In the genomic region with DNA sequence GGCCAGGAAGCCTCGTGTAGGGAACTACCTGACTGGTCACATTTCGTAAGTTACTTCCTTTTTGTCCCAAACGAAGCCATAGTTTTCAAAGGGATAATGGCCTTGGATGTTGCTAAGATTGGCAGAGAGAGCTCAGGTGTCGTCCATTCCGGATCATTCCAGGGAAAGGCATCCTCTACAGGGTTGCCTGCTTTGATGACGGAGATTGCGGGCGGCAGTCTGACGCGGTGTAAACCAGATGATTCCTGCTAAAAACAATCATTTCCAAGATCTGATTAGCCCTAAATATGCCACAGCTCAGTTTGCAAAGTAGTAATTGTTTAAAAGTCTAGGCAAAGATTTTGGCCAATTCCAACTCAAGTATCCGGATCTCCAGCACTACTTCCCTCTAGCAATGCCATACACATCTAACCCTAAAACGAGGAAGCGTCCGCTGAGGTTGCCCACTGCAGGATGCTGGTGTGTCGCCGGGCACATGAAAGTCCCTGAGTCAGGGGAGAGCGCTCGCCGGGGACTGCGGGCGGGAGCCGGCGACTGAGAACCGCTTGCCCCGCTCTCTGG, we compare ENCODE assay signal across 8 cellular contexts. TPM values are rescaled to one million over a fixed set of nuclear protein-coding genes. Genes with fewer than 3 reads are reported as not detected.
DNase-seq lines count a peak whose midpoint lies in the region; ATAC-seq and TF ChIP-seq lines count a peak whose summit lies in the region.

No MANE protein-coding gene starts in this region.

- no peak for DNase-seq in activated CD4-positive, alpha-beta T cell treated with anti-CD3 and anti-CD28 coated beads for 36 hours
- DNase-seq in activated CD4-positive, alpha-beta T cell treated with anti-CD3 and anti-CD28 coated beads for 48 hours: no peak
- DNase-seq in NCI-H748 treated with DMSO at 0.1 percent for 48 hours (lab: John Stamatoyannopoulos, UW) (peak; percentile 69), dorsolateral prefrontal cortex (peak in 2 of 10 donors; percentile 45 to 49), natural killer cell (no peak), NCI-H526 treated with DMSO at 0.1 percent for 48 hours (lab: John Stamatoyannopoulos, UW) (no peak)

- peak overlapping the region; percentile 98 for H3K4me3 Mint-ChIP-seq in activated CD4-positive, alpha-beta T cell treated with anti-CD3 and anti-CD28 coated beads for 36 hours
- H3K4me3 Mint-ChIP-seq in natural killer cell: peak overlapping the region; percentile 94

- TF ChIP-seq CTCF in dorsolateral prefrontal cortex (IDR thresholded peaks at IDR 0.05 in 54 of 56, conservative IDR thresholded peaks at IDR 0.05 in 2 of 56; ENCODE audit: low read depth in 1 of 56, partially characterized antibody in 56 of 56): no peak
- no peak for TF ChIP-seq CTCF in natural killer cell (IDR thresholded peaks at IDR 0.05)

- H3K4me1 Mint-ChIP-seq in activated CD4-positive, alpha-beta T cell treated with anti-CD3 and anti-CD28 coated beads for 36 hours: peaks cover 63% of the 10 kb centered on the region
- H3K4me1 Mint-ChIP-seq in natural killer cell: peaks cover 27% of the 10 kb centered on the region in 2 donors

- H3K9me3 Mint-ChIP-seq in activated CD4-positive, alpha-beta T cell treated with anti-CD3 and anti-CD28 coated beads for 36 hours (ENCODE audit: low read depth): no peaks in the 10 kb centered on the region
- H3K9me3 Mint-ChIP-seq in natural killer cell: no peaks in the 10 kb centered on the region

- peak overlapping the region; percentile 52 to 95 (median 78) for H3K4me3 ChIP-seq in dorsolateral prefrontal cortex

- ATAC-seq in activated CD4-positive, alpha-beta T cell treated with anti-CD3 and anti-CD28 coated beads for 36 hours: no peak
- ATAC-seq in natural killer cell (peak in 2 of 3 donors; percentile 41 to 47), GM19324 (IDR thresholded peaks at IDR 0.05; ENCODE audit: low FRiP score, unreplicated experiment) (no peak), HG02884 (IDR thresholded peaks at IDR 0.05; ENCODE audit: unreplicated experiment) (no peak)

- intact Hi-C loops in activated CD4-positive, alpha-beta T cell treated with anti-CD3 and anti-CD28 coated beads for 36 hours (cut with DNase I, micrococcal nuclease): loop anchor here (1.0 to 10.0 kb wide), 10 partner anchors 18 to 1234 kb away; a partner anchor contains a TSS
- intact Hi-C loops in dorsolateral prefrontal cortex (cut with DNase I) (no loop called here), natural killer cell (cut with micrococcal nuclease) (loop anchor here (1.0 to 5.0 kb wide), 3 partner anchors 47 to 92 kb away; no protein-coding TSS in a partner anchor)

- H3K27me3 Mint-ChIP-seq in activated CD4-positive, alpha-beta T cell treated with anti-CD3 and anti-CD28 coated beads for 36 hours: no peaks in the 10 kb centered on the region
- no peaks in the 10 kb centered on the region for H3K27me3 Mint-ChIP-seq in natural killer cell (ENCODE audit: low read depth in 2 of 2)

- H3K27ac ChIP-seq in dorsolateral prefrontal cortex: peak overlapping the region in 41 of 59 donors; percentile 5 to 93 (median 66)

- CTCF ChIA-PET in activated CD4-positive, alpha-beta T cell treated with anti-CD3 and anti-CD28 coated beads for 36 hours (lab: Charles Lee): interaction anchor here (0.6 to 2.7 kb wide), 5 partner anchors 11 to 141 kb away, joined by 3 to 12 read pairs (median 4); no protein-coding TSS in a partner anchor

- POLR2A ChIA-PET in activated CD4-positive, alpha-beta T cell treated with anti-CD3 and anti-CD28 coated beads for 36 hours (lab: Charles Lee): interaction anchor here (0.6 to 1.4 kb wide), 8 partner anchors 11 to 126 kb away, joined by 3 to 8 read pairs (median 4); no protein-coding TSS in a partner anchor

- H3K36me3 Mint-ChIP-seq in activated CD4-positive, alpha-beta T cell treated with anti-CD3 and anti-CD28 coated beads for 36 hours (ENCODE audit: low read depth): peaks cover 13% of the 10 kb centered on the region
- no peaks in the 10 kb centered on the region for H3K36me3 Mint-ChIP-seq in natural killer cell

- peak overlapping the region; percentile 81 for H3K27ac Mint-ChIP-seq in activated CD4-positive, alpha-beta T cell treated with anti-CD3 and anti-CD28 coated beads for 36 hours
- H3K27ac Mint-ChIP-seq in natural killer cell: peak overlapping the region; percentile 88 to 94

- H3K27me3 ChIP-seq in dorsolateral prefrontal cortex: no peaks in the 10 kb centered on the region

RNA-seq across cellular contexts. Expression of a gene that starts 0.6 kb away (rescaled TPM):
- 10 to 100 TPM; 39.3 to 40.5 TPM for total RNA-seq in activated CD4-positive, alpha-beta T cell treated with anti-CD3 and anti-CD28 coated beads for 36 hours
- total RNA-seq in dorsolateral prefrontal cortex (10 to 100 TPM in 119 of 120 experiments, 1 to 10 TPM in 1; 9.9 to 32.5 (median 19.8) TPM), natural killer cell (10 to 100 TPM; 49.8 to 55.8 (median 54.5) TPM)

RNA-seq across cellular contexts. Expression of a gene that starts 41.8 kb away (rescaled TPM):
- 1 to 10 TPM; 1.3 to 1.6 TPM for total RNA-seq in activated CD4-positive, alpha-beta T cell treated with anti-CD3 and anti-CD28 coated beads for 36 hours
- total RNA-seq in dorsolateral prefrontal cortex (1 to 10 TPM in 1 of 120 experiments, under 1 TPM in 53, not detected in 66; 0.03 to 1.1 (median 0.16) TPM), natural killer cell (under 1 TPM in 2 of 3 donors, not detected in 1; 0.09 to 0.75 TPM)

Comparison
In these comparisons a context has a peak if more than half of its experiments do, and no peak if none do; other contexts are left out.
1. ATAC-seq: peak in natural killer cell (2 of 3); none in activated CD4-positive, alpha-beta T cell treated with anti-CD3 and anti-CD28 coated beads for 36 hours (single experiment), GM19324 (single experiment) and HG02884 (single experiment).
2. intact Hi-C loops: an anchor here in activated CD4-positive, alpha-beta T cell treated with anti-CD3 and anti-CD28 coated beads for 36 hours (1.0 to 10.0 kb wide) and natural killer cell (1.0 to 5.0 kb wide); none called in dorsolateral prefrontal cortex.